Comparison of ENCODE assay signal across 1 cellular context in genomic region chr18:36075862-36076587, GRCh38.
TF ChIP-seq lines count a peak whose summit lies in the region.

No MANE protein-coding gene starts in this region.

TF ChIP-seq in GM12878, 131 proteins besides CTCF, POLR2A, EP300 and RAD21 (continued from another document and continues in another):
- no peak for TF ChIP-seq IRF3 (IDR thresholded peaks at IDR 0.05)
- TF ChIP-seq SUZ12 (IDR thresholded peaks at IDR 0.05; ENCODE audit: unreplicated experiment): no peak
- TF ChIP-seq FOXM1 (IDR thresholded peaks at IDR 0.05; ENCODE audit: low read depth, low read length): no peak
- no peak for TF ChIP-seq ZBTB11 (CRISPR knock-in tag; IDR thresholded peaks at IDR 0.05)
- no peak for TF ChIP-seq EED (IDR thresholded peaks at IDR 0.05; ENCODE audit: low read depth)
- TF ChIP-seq, protein P1, sequence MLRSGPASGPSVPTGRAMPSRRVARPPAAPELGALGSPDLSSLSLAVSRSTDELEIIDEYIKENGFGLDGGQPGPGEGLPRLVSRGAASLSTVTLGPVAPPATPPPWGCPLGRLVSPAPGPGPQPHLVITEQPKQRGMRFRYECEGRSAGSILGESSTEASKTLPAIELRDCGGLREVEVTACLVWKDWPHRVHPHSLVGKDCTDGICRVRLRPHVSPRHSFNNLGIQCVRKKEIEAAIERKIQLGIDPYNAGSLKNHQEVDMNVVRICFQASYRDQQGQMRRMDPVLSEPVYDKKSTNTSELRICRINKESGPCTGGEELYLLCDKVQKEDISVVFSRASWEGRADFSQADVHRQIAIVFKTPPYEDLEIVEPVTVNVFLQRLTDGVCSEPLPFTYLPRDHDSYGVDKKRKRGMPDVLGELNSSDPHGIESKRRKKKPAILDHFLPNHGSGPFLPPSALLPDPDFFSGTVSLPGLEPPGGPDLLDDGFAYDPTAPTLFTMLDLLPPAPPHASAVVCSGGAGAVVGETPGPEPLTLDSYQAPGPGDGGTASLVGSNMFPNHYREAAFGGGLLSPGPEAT (IDR thresholded peaks at IDR 0.05; ENCODE audit: low read depth): peak; percentile 51; the same call in 1 of the 2 replicates
- no peak for TF ChIP-seq DPF2 (IDR thresholded peaks at IDR 0.05)
- TF ChIP-seq SPI1 (IDR thresholded peaks at IDR 0.05; ENCODE audit: borderline replicate concordance, insufficient read depth, low read depth, low read length): peak; percentile 55; the same call in 1 of the 2 replicates
- no peak for TF ChIP-seq EZH2 (IDR thresholded peaks at IDR 0.05; ENCODE audit: borderline replicate concordance, control insufficient read depth, low read depth, low read length)
- peak; percentile 72 for TF ChIP-seq RUNX3 (IDR thresholded peaks at IDR 0.05; ENCODE audit: low read length)
- TF ChIP-seq MYC (IDR thresholded peaks at IDR 0.05; ENCODE audit: insufficient read depth, insufficient read length, insufficient replicate concordance, low read length, severe bottlenecking): no peak
- TF ChIP-seq RAD51 (IDR thresholded peaks at IDR 0.05): no peak
- TF ChIP-seq PAX5 (IDR thresholded peaks at IDR 0.05; ENCODE audit: borderline replicate concordance, low read depth, low read length): peak; percentile 63; the same call in 1 of the 2 replicates
- TF ChIP-seq ELK1 (IDR thresholded peaks at IDR 0.05; ENCODE audit: low read depth, low read length): no peak
- TF ChIP-seq TCF12 (IDR thresholded peaks at IDR 0.05; ENCODE audit: low read depth, low read length): no peak
- no peak for TF ChIP-seq ASH2L (IDR thresholded peaks at IDR 0.05; ENCODE audit: borderline replicate concordance, low read depth)
- no peak for TF ChIP-seq E4F1 (IDR thresholded peaks at IDR 0.05; ENCODE audit: borderline replicate concordance, partially characterized antibody)
- no peak for TF ChIP-seq JUND (IDR thresholded peaks at IDR 0.05; ENCODE audit: low read depth, low read length)
- peak; percentile 56; the same call in 1 of the 2 replicates for TF ChIP-seq MLLT1 (IDR thresholded peaks at IDR 0.05)
- no peak for TF ChIP-seq HDGF (IDR thresholded peaks at IDR 0.05)
- no peak for TF ChIP-seq RCOR1 (conservative IDR thresholded peaks at IDR 0.05; ENCODE audit: low read depth, low read length)
- TF ChIP-seq IKZF2 (IDR thresholded peaks at IDR 0.05): peak; percentile 60 to 71; a peak in 2 of 4 replicates
- no peak for TF ChIP-seq STAT3 (IDR thresholded peaks at IDR 0.05; ENCODE audit: low read depth, low read length)
- TF ChIP-seq, protein P2, sequence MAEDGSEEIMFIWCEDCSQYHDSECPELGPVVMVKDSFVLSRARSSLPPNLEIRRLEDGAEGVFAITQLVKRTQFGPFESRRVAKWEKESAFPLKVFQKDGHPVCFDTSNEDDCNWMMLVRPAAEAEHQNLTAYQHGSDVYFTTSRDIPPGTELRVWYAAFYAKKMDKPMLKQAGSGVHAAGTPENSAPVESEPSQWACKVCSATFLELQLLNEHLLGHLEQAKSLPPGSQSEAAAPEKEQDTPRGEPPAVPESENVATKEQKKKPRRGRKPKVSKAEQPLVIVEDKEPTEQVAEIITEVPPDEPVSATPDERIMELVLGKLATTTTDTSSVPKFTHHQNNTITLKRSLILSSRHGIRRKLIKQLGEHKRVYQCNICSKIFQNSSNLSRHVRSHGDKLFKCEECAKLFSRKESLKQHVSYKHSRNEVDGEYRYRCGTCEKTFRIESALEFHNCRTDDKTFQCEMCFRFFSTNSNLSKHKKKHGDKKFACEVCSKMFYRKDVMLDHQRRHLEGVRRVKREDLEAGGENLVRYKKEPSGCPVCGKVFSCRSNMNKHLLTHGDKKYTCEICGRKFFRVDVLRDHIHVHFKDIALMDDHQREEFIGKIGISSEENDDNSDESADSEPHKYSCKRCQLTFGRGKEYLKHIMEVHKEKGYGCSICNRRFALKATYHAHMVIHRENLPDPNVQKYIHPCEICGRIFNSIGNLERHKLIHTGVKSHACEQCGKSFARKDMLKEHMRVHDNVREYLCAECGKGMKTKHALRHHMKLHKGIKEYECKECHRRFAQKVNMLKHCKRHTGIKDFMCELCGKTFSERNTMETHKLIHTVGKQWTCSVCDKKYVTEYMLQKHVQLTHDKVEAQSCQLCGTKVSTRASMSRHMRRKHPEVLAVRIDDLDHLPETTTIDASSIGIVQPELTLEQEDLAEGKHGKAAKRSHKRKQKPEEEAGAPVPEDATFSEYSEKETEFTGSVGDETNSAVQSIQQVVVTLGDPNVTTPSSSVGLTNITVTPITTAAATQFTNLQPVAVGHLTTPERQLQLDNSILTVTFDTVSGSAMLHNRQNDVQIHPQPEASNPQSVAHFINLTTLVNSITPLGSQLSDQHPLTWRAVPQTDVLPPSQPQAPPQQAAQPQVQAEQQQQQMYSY (CRISPR knock-in tag; IDR thresholded peaks at IDR 0.05): no peak
- TF ChIP-seq STAT1 (conservative IDR thresholded peaks at IDR 0.05): no peak
- no peak for TF ChIP-seq SREBF1 (IDR thresholded peaks at IDR 0.05; ENCODE audit: low read length)
- no peak for TF ChIP-seq TAF1 (IDR thresholded peaks at IDR 0.05; ENCODE audit: borderline replicate concordance, low read depth, low read length)
- TF ChIP-seq, protein P3, sequence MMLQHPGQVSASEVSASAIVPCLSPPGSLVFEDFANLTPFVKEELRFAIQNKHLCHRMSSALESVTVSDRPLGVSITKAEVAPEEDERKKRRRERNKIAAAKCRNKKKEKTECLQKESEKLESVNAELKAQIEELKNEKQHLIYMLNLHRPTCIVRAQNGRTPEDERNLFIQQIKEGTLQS (IDR thresholded peaks at IDR 0.05; ENCODE audit: borderline replicate concordance, extremely low read depth, low read depth, low read length): no peak
- no peak for TF ChIP-seq ZBTB40 (IDR thresholded peaks at IDR 0.05; ENCODE audit: borderline replicate concordance)
- no peak for TF ChIP-seq CHD2 (IDR thresholded peaks at IDR 0.05; ENCODE audit: borderline replicate concordance, low read depth, low read length)
- TF ChIP-seq GATAD2B (conservative IDR thresholded peaks at IDR 0.05; ENCODE audit: low read depth): no peak
- TF ChIP-seq CBX3 (IDR thresholded peaks at IDR 0.05; ENCODE audit: borderline replicate concordance, low read depth): no peak
- TF ChIP-seq BACH1 (IDR thresholded peaks at IDR 0.05; ENCODE audit: borderline replicate concordance): no peak
- TF ChIP-seq NFIC (IDR thresholded peaks at IDR 0.05; ENCODE audit: low read depth, low read length): 0 out of 2 replicates have a peak, but pooled peaks have one; percentile 22
